9 cellular contexts compared by ENCODE assay signal in the genomic region with DNA sequence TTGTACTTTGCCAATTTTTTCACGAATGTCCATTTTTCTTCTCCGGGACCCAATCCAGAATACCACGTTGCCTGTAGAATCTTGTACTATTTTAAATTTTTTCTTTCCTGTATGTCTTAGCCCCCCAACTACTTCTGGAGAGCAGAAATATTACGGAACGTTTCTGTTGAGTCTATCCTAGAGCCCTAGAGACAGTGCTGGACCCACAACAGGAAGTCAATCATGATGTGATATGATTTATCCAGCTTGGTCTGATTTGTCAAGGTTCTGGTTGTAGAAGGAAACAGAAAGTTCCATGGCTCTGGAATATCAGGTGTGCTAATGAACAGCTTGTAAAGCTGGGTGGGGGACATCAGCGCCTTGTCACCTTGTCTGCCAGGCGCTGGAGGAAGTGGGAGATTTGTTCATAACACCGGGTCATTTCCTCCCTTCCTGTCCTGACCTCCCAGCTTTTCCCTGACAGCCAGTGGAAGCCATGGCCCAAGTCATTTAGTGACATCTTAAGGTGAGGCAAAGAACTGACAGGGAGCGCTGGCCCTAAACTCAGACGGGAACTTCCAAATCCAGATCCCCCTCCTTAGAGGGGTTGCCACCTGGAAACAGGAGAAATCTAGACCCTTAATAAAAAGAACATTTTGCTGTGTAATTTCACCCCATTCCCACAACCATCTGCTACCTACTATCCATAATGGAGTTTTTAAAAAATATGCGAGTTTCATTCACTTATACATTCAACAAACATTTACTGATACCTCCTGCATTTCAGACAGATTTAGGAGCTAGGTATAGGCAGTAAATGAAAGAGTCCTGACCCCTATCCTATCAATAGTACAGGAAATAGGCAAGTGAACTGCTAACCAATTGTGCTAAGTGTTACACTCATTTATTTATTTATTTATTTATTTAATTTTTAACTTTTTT.
DNase-seq lines count a peak whose midpoint lies in the region; ATAC-seq, FAIRE-seq and TF ChIP-seq lines count a peak whose summit lies in the region.
"Had no signal": no experiment of that assay in that cellular context is flagged by ENCODE, and none has a peak within 500 bp of the region (broad histone marks: within the 10 kb centered on the region; RNA-seq: fewer than 3 reads in every experiment).

No MANE protein-coding gene starts in this region.

- no peaks in the 10 kb centered on the region for H3K9me2 ChIP-seq in GM23248 (ENCODE audit: insufficient read depth)

- no peaks in the 10 kb centered on the region for H3K79me2 ChIP-seq in GM23248 (ENCODE audit: insufficient read depth)
- H3K79me2 ChIP-seq in endothelial cell of umbilical vein (ENCODE audit: control insufficient read depth, insufficient read depth, low read length): no peaks in the 10 kb centered on the region
- H3K79me2 ChIP-seq in osteoblast (ENCODE audit: insufficient read depth, low read length): no peaks in the 10 kb centered on the region

- H3K27ac ChIP-seq in GM23248: no peak overlapping the region
- H3K27ac ChIP-seq in endothelial cell of umbilical vein (ENCODE audit: insufficient read depth, low read depth, low read length): peak overlapping the region; percentile 62
- H3K27ac ChIP-seq in osteoblast (ENCODE audit: low read depth, low read length): peak overlapping the region; percentile 37

- DNase-seq in GM23248: peak; percentile 27
- peak; percentile 70 for DNase-seq in NCI-H69 (lab: John Stamatoyannopoulos, UW)
- DNase-seq in endothelial cell of umbilical vein (ENCODE audit: low read depth, low spot score): peak; percentile 82
- no peak for DNase-seq in osteoblast (ENCODE audit: insufficient read length, low spot score, missing footprints)
- DNase-seq in GM10248 (ENCODE audit: extremely low spot score): no peak
- DNase-seq in NCI-H2081 treated with DMSO at 0.1 percent for 48 hours (lab: John Stamatoyannopoulos, UW): no peak
- DNase-seq: activated T-cell treated with anti-CD3 and anti-CD28 coated beads, Interleukin-2, amount 50 U/mL, for 48 hours had no signal

- POLR2A ChIA-PET in endothelial cell of umbilical vein (lab: Charles Lee) (no interaction called here), GM10248 (lab: Yijun Ruan, JAX) (no interaction called here)

- H3K9ac ChIP-seq in GM23248: no peak overlapping the region
- H3K9ac ChIP-seq in endothelial cell of umbilical vein (replicated peaks; ENCODE audit: extremely low read depth, insufficient read depth, low read length): peak overlapping the region; percentile 47

- H3K4me3 ChIP-seq in GM23248 (no peak overlapping the region), endothelial cell of umbilical vein (replicated peaks in 1 of 3; ENCODE audit: insufficient read depth in 1 of 3, low read depth in 1 of 3, low read length in 3 of 3) (no peak overlapping the region), osteoblast (ENCODE audit: insufficient read depth, low read length) (no peak overlapping the region)

- H3K9me1 ChIP-seq in endothelial cell of umbilical vein (replicated peaks; ENCODE audit: control insufficient read depth, extremely low read depth, insufficient read depth, low read length): no peaks in the 10 kb centered on the region

- CTCF ChIA-PET in endothelial cell of umbilical vein (lab: Charles Lee) (interaction anchor here (0.7 to 3.6 kb wide), 30 partner anchors 9 to 424 kb away, joined by 3 to 35 read pairs (median 4); no protein-coding TSS in a partner anchor), GM10248 (lab: Yijun Ruan, JAX) (no interaction called here)

- 46 to 50% methylated on average over 11 of the region's 11 CpGs for WGBS in GM23248 (ENCODE audit: low coverage in 1 of 2, low lambda C conversion rate in 2 of 2, missing lambda C conversion rate in 2 of 2), 2 experiments

- H4K20me1 ChIP-seq in GM23248 (ENCODE audit: insufficient read depth) (no peaks in the 10 kb centered on the region), endothelial cell of umbilical vein (replicated peaks; ENCODE audit: control insufficient read depth, extremely low read depth, insufficient read depth, low read length) (no peaks in the 10 kb centered on the region), osteoblast (ENCODE audit: insufficient read depth, low read length) (no peaks in the 10 kb centered on the region)

- H2AFZ ChIP-seq in GM23248: no peak overlapping the region
- peak overlapping the region; percentile 54 for H2AFZ ChIP-seq in endothelial cell of umbilical vein (ENCODE audit: low read depth, low read length)
- H2AFZ ChIP-seq in osteoblast (ENCODE audit: low read length): peak overlapping the region; percentile 86

- H3K27me3 ChIP-seq in GM23248 (replicated peaks; ENCODE audit: insufficient read depth) (no peaks in the 10 kb centered on the region), endothelial cell of umbilical vein (ENCODE audit: control insufficient read depth in 2 of 2, insufficient read depth in 2 of 2, low read length in 2 of 2) (no peaks in the 10 kb centered on the region), osteoblast (ENCODE audit: insufficient read depth, low read length) (no peaks in the 10 kb centered on the region)

- peaks cover 4% of the 10 kb centered on the region for H3K4me1 ChIP-seq in GM23248 (ENCODE audit: insufficient read depth)
- H3K4me1 ChIP-seq in endothelial cell of umbilical vein (ENCODE audit: control insufficient read depth, extremely low read depth, insufficient read depth, low read length): peaks cover 9% of the 10 kb centered on the region
- peaks cover 4% of the 10 kb centered on the region for H3K4me1 ChIP-seq in osteoblast (ENCODE audit: insufficient read depth, low read length)

- in situ Hi-C loops in GM23248 (cut with MboI): no loop called here

- TSS peak; percentile 4 for BruUV-seq in endothelial cell of umbilical vein (replicated peaks; lab: Mats Ljungman, UMichigan)

- ATAC-seq in HG03196 (IDR thresholded peaks at IDR 0.05; ENCODE audit: unreplicated experiment) (no peak), HG03354 (IDR thresholded peaks at IDR 0.05; ENCODE audit: poor library complexity, severe bottlenecking, unreplicated experiment) (no peak)

- intact Hi-C loops in endothelial cell of umbilical vein (cut with micrococcal nuclease): loop anchor here (1.0 to 2.0 kb wide), 9 partner anchors 30 to 430 kb away; no protein-coding TSS in a partner anchor

- TF ChIP-seq CTCF in endothelial cell of umbilical vein (IDR thresholded peaks at IDR 0.05; ENCODE audit: extremely low read depth in 1 of 2, insufficient read depth in 1 of 2, low read depth in 1 of 2, low read length in 2 of 2) (peak; percentile 50 to 55), osteoblast (IDR thresholded peaks at IDR 0.05; ENCODE audit: extremely low read depth, low read depth, low read length) (peak; percentile 54), GM10248 (IDR thresholded peaks at IDR 0.05; ENCODE audit: control extremely low read depth, extremely low read depth, low read depth, missing control alignments) (no peak)

- TF ChIP-seq POLR2A in endothelial cell of umbilical vein (IDR thresholded peaks at IDR 0.05; ENCODE audit: low read depth, low read length): no peak

- FAIRE-seq in endothelial cell of umbilical vein (lab: Jason Lieb, UNC): peak; percentile 83

- no peaks in the 10 kb centered on the region for H3K9me3 ChIP-seq in GM23248 (ENCODE audit: low read depth)
- H3K9me3 ChIP-seq in endothelial cell of umbilical vein (replicated peaks; ENCODE audit: control insufficient read depth, insufficient read depth, low read length): no peaks in the 10 kb centered on the region
- peaks cover 7% of the 10 kb centered on the region for H3K9me3 ChIP-seq in osteoblast (ENCODE audit: low read depth, low read length)

- dilution Hi-C loops in endothelial cell of umbilical vein (cut with MboI; ENCODE audit: extremely low pct_ligation_motif_present, low sequenced_read_pairs): no loop called here

- H3K36me3 ChIP-seq in GM23248 (ENCODE audit: low read depth): no peaks in the 10 kb centered on the region
- H3K36me3 ChIP-seq in endothelial cell of umbilical vein (ENCODE audit: control insufficient read depth in 2 of 2, extremely low read depth in 1 of 2, insufficient read depth in 2 of 2, low read length in 2 of 2): no peaks in the 10 kb centered on the region
- H3K36me3 ChIP-seq in osteoblast (ENCODE audit: insufficient read depth, low read length): peaks cover 4% of the 10 kb centered on the region

- H3K4me2 ChIP-seq in GM23248 (ENCODE audit: unreplicated experiment): no peak overlapping the region
- H3K4me2 ChIP-seq in endothelial cell of umbilical vein (ENCODE audit: insufficient read depth, low read length): peak overlapping the region; percentile 48
- peak overlapping the region; percentile 41 for H3K4me2 ChIP-seq in osteoblast (ENCODE audit: insufficient read depth, low read length)

- peaks cover 13% of the 10 kb centered on the region for H3F3A ChIP-seq in GM23248 (ENCODE audit: insufficient read depth)

TF ChIP-seq in endothelial cell of umbilical vein, 7 proteins besides CTCF, POLR2A, EP300 and RAD21:
- TF ChIP-seq FOS (IDR thresholded peaks at IDR 0.05; ENCODE audit: borderline replicate concordance, insufficient read depth, low read length) (peak; percentile 40), GATA2 (IDR thresholded peaks at IDR 0.05; ENCODE audit: insufficient read depth, insufficient read length, low read depth, low read length) (no peak)

Comparison
In these comparisons a context has a peak if more than half of its experiments do, and no peak if none do; other contexts are left out.
1. DNase-seq: peak in GM23248 (single experiment), NCI-H69 (single experiment) and endothelial cell of umbilical vein (single experiment); none in osteoblast (single experiment), GM10248 (single experiment) and NCI-H2081 treated with DMSO at 0.1 percent for 48 hours (single experiment).